Comparison of ENCODE assay signal across 8 cellular contexts in the genomic region with DNA sequence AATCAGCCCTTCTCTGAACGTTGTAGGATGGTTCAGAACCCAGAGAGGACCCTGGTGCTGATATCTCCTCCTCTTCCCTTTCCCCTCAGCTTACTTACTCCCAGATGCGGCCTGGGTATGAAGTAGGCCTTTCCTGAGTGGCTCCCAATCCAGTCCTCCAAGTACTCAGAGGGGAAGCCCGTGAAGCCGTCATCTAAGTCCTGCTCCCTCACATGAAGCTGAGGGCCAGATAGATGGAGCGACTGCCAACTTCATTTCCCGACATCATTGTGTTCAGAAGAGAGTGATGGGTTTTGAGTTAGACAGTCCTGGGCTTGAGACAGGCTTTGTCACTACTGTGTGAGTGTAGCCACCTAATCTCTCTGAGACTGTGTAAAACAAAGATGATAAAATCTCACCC. TPM values are rescaled to one million over a fixed set of nuclear protein-coding genes. Genes with fewer than 3 reads are reported as not detected.
DNase-seq lines count a peak whose midpoint lies in the region; FAIRE-seq and TF ChIP-seq lines count a peak whose summit lies in the region.

No MANE protein-coding gene starts in this region.

- intact Hi-C loops in activated CD4-positive, alpha-beta memory T cell treated with anti-CD3 and anti-CD28 coated beads for 36 hours (cut with micrococcal nuclease), result loop anchor here (1.0 to 5.0 kb wide), 8 partner anchors 20 to 423 kb away; partner anchors contain the start of gene GSG1

- H3F3A ChIP-seq in smooth muscle cell (ENCODE audit: low read depth), result peaks cover 14% of the 10 kb centered on the region

- POLR2A ChIA-PET in HEK293 (lab: Yijun Ruan, JAX), result interaction anchor here (1.2 to 2.1 kb wide), 3 partner anchors 49 to 103 kb away, joined by 5 to 12 read pairs (median 6); partner anchors contain the start of gene GPRC5A
- POLR2A ChIA-PET in activated CD4-positive, alpha-beta memory T cell treated with anti-CD3 and anti-CD28 coated beads for 36 hours (lab: Charles Lee), result interaction anchor here (1.4 to 1.7 kb wide), 4 partner anchors 25 to 321 kb away, joined by 3 to 10 read pairs (median 4); partner anchors contain the start of gene DDX47

- no peak for FAIRE-seq in small intestine (lab: Jason Lieb, UNC)

- peak overlapping the region; percentile 71 for H2AFZ ChIP-seq in smooth muscle cell (ENCODE audit: low read depth)

- H3K36me3 Mint-ChIP-seq in activated CD4-positive, alpha-beta memory T cell treated with anti-CD3 and anti-CD28 coated beads for 36 hours, result no peaks in the 10 kb centered on the region

- no peaks in the 10 kb centered on the region for H3K27me3 Mint-ChIP-seq in activated CD4-positive, alpha-beta memory T cell treated with anti-CD3 and anti-CD28 coated beads for 36 hours

- TF ChIP-seq CTCF in HEK293 (tag by site-specific recombination; IDR thresholded peaks at IDR 0.05) (no peak), fibroblast of mammary gland (conservative IDR thresholded peaks at IDR 0.05; ENCODE audit: control insufficient read depth, insufficient read depth, low read depth, low read length) (no peak), smooth muscle cell (IDR thresholded peaks at IDR 0.05; ENCODE audit: borderline replicate concordance, insufficient read depth, poor library complexity, severe bottlenecking) (no peak)

- CTCF ChIA-PET in HEK293 (lab: Yijun Ruan, JAX), result interaction anchor here (0.6 to 3.3 kb wide), 29 partner anchors 9 to 467 kb away, joined by 3 to 28 read pairs (median 6); partner anchors contain the start of gene DDX47
- CTCF ChIA-PET in activated CD4-positive, alpha-beta memory T cell treated with anti-CD3 and anti-CD28 coated beads for 36 hours (lab: Charles Lee), result interaction anchor here (0.6 to 5.1 kb wide), 17 partner anchors 10 to 423 kb away, joined by 3 to 72 read pairs (median 6); partner anchors contain the start of gene DDX47

- H4K20me1 ChIP-seq in smooth muscle cell (ENCODE audit: low read depth), result no peaks in the 10 kb centered on the region

- H3K27ac Mint-ChIP-seq in activated CD4-positive, alpha-beta memory T cell treated with anti-CD3 and anti-CD28 coated beads for 36 hours, result peak overlapping the region; percentile 8

- WGBS in smooth muscle cell (ENCODE audit: low lambda C conversion rate), result 94% methylated on average over 6 of the region's 6 CpGs
- 51 to 62% (median 61%) methylated on average over 6 of the region's 6 CpGs for WGBS in small intestine, 3 donors

- H3K4me2 ChIP-seq in smooth muscle cell, result no peak overlapping the region

- H3K4me3 ChIP-seq in HEK293 (ENCODE audit: low read depth, low read length) (no peak overlapping the region), fibroblast of mammary gland (ENCODE audit: control insufficient read depth, low read depth, low read length) (no peak overlapping the region), smooth muscle cell (no peak overlapping the region), small intestine (ENCODE audit: low read depth in 1 of 2, low read length in 2 of 2) (no peak overlapping the region)

- no peaks in the 10 kb centered on the region for H3K79me2 ChIP-seq in smooth muscle cell (ENCODE audit: low read depth)

- H3K27ac ChIP-seq in HEK293 (ENCODE audit: extremely low read depth, low read depth, low read length) (no peak overlapping the region; the same call in 1 of the 2 replicates), smooth muscle cell (ENCODE audit: low read depth) (no peak overlapping the region), small intestine (ENCODE audit: low read depth in 1 of 2, low read length in 1 of 2) (peak overlapping the region in 1 of 2 donors; percentile 94)

- no peak for DNase-seq in activated CD4-positive, alpha-beta memory T cell treated with anti-CD3 and anti-CD28 coated beads for 36 hours
- DNase-seq in fibroblast of mammary gland (ENCODE audit: low read depth) (peak; percentile 17), smooth muscle cell (lab: John Stamatoyannopoulos, UW; ENCODE audit: unreplicated experiment) (no peak), GM19240 (ENCODE audit: insufficient read length, low spot score) (no peak), small intestine (no peak), NCI-H510A treated with DMSO at 0.1 percent for 48 hours (lab: John Stamatoyannopoulos, UW) (no peak)
- DNase-seq in activated effector memory CD4-positive, alpha-beta T cell treated with anti-CD3 and anti-CD28 coated beads, Interleukin-2, amount 50 U/mL, for 16 hours, result no peak

- H3K4me1 ChIP-seq in HEK293 (ENCODE audit: control insufficient read depth, insufficient read depth, low read length) (peaks cover 29% of the 10 kb centered on the region), smooth muscle cell (ENCODE audit: low read depth) (peaks cover 23% of the 10 kb centered on the region), small intestine (ENCODE audit: control insufficient read depth in 2 of 2, insufficient read depth in 1 of 2, low read depth in 1 of 2, low read length in 1 of 2) (peaks cover 4 to 7% of the 10 kb centered on the region in 2 donors)

- no peaks in the 10 kb centered on the region for H3K36me3 ChIP-seq in HEK293 (ENCODE audit: control insufficient read depth in 2 of 2, insufficient read depth in 1 of 2, low read length in 2 of 2)
- no peaks in the 10 kb centered on the region for H3K36me3 ChIP-seq in smooth muscle cell (ENCODE audit: low read depth)
- no peaks in the 10 kb centered on the region for H3K36me3 ChIP-seq in small intestine (ENCODE audit: control insufficient read depth in 2 of 2, insufficient read depth in 2 of 2, low read length in 2 of 2)

- H3K4me3 Mint-ChIP-seq in activated CD4-positive, alpha-beta memory T cell treated with anti-CD3 and anti-CD28 coated beads for 36 hours, result peak overlapping the region; percentile 42

- H3K9me3 Mint-ChIP-seq in activated CD4-positive, alpha-beta memory T cell treated with anti-CD3 and anti-CD28 coated beads for 36 hours, result no peaks in the 10 kb centered on the region

- no peak overlapping the region for H3K9ac ChIP-seq in smooth muscle cell (ENCODE audit: low read depth)

- H3K9me3 ChIP-seq in HEK293 (ENCODE audit: control insufficient read depth, insufficient read depth, low read depth, low read length) (no peaks in the 10 kb centered on the region), smooth muscle cell (replicated peaks; ENCODE audit: low read depth) (no peaks in the 10 kb centered on the region), small intestine (ENCODE audit: control insufficient read depth, low read depth) (no peaks in the 10 kb centered on the region)

- H3K4me1 Mint-ChIP-seq in activated CD4-positive, alpha-beta memory T cell treated with anti-CD3 and anti-CD28 coated beads for 36 hours (ENCODE audit: low read depth), result peaks cover 36% of the 10 kb centered on the region

- H3K27me3 ChIP-seq in smooth muscle cell (ENCODE audit: low read depth), result no peaks in the 10 kb centered on the region
- no peaks in the 10 kb centered on the region for H3K27me3 ChIP-seq in small intestine (ENCODE audit: control insufficient read depth in 2 of 2, insufficient read depth in 2 of 2, low read length in 2 of 2)

TF ChIP-seq in HEK293, 187 proteins besides CTCF, POLR2A, EP300 and RAD21:
- TF ChIP-seq ZNF707 (tag by site-specific recombination; IDR thresholded peaks at IDR 0.05) (no peak), ZBTB17 (tag by site-specific recombination; IDR thresholded peaks at IDR 0.05) (0 out of 2 replicates have a peak, but pooled peaks have one; percentile 22)
- TF ChIP-seq, protein P1, sequence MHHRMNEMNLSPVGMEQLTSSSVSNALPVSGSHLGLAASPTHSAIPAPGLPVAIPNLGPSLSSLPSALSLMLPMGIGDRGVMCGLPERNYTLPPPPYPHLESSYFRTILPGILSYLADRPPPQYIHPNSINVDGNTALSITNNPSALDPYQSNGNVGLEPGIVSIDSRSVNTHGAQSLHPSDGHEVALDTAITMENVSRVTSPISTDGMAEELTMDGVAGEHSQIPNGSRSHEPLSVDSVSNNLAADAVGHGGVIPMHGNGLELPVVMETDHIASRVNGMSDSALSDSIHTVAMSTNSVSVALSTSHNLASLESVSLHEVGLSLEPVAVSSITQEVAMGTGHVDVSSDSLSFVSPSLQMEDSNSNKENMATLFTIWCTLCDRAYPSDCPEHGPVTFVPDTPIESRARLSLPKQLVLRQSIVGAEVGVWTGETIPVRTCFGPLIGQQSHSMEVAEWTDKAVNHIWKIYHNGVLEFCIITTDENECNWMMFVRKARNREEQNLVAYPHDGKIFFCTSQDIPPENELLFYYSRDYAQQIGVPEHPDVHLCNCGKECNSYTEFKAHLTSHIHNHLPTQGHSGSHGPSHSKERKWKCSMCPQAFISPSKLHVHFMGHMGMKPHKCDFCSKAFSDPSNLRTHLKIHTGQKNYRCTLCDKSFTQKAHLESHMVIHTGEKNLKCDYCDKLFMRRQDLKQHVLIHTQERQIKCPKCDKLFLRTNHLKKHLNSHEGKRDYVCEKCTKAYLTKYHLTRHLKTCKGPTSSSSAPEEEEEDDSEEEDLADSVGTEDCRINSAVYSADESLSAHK (tag by site-specific recombination; IDR thresholded peaks at IDR 0.05), result no peak
- TF ChIP-seq, protein P2, sequence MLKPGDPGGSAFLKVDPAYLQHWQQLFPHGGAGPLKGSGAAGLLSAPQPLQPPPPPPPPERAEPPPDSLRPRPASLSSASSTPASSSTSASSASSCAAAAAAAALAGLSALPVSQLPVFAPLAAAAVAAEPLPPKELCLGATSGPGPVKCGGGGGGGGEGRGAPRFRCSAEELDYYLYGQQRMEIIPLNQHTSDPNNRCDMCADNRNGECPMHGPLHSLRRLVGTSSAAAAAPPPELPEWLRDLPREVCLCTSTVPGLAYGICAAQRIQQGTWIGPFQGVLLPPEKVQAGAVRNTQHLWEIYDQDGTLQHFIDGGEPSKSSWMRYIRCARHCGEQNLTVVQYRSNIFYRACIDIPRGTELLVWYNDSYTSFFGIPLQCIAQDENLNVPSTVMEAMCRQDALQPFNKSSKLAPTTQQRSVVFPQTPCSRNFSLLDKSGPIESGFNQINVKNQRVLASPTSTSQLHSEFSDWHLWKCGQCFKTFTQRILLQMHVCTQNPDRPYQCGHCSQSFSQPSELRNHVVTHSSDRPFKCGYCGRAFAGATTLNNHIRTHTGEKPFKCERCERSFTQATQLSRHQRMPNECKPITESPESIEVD (tag by site-specific recombination; IDR thresholded peaks at IDR 0.05), result no peak

RNA-seq across cellular contexts. Expression of gene APOLD1, which starts 2.7 kb away (rescaled TPM):
- 1 to 10 TPM; 3.4 to 4.4 TPM for total RNA-seq in activated CD4-positive, alpha-beta memory T cell treated with anti-CD3 and anti-CD28 coated beads for 36 hours
- total RNA-seq in smooth muscle cell, result 0.99 and 2.4 TPM in 2 replicates
- polyA plus RNA-seq in smooth muscle cell, result 0.77 and 1.8 TPM in 2 replicates
- polyA plus RNA-seq in small intestine, result 10 to 100 TPM in 1 of 3 donors, 1 to 10 TPM in 1, under 1 TPM in 1; 0.22 to 29.9 (median 1.9) TPM

RNA-seq across cellular contexts. Expression of gene DDX47, which starts 25.0 kb away (rescaled TPM):
- total RNA-seq in activated CD4-positive, alpha-beta memory T cell treated with anti-CD3 and anti-CD28 coated beads for 36 hours, result 10 to 100 TPM; 75.2 to 75.3 TPM
- 82.8 and 95.6 TPM in 2 replicates for total RNA-seq in smooth muscle cell
- polyA plus RNA-seq in smooth muscle cell, result 61.8 and 63.3 TPM in 2 replicates
- 10 to 100 TPM; 25.5 to 33.6 (median 33.5) TPM for polyA plus RNA-seq in small intestine
